In genomic region chr10:89954787-89955566, GRCh38 we compare ENCODE assay signal across 11 cellular contexts.
A peak's percentile ranks its signal among the peaks of the same experiment; 100 is the strongest.
DNase-seq lines count a peak whose midpoint lies in the region; ATAC-seq, FAIRE-seq and TF ChIP-seq lines count a peak whose summit lies in the region.
"Had no signal": no experiment of that assay in that cellular context is flagged by ENCODE, and none has a peak within 500 bp of the region (broad histone marks: within the 10 kb centered on the region; RNA-seq: fewer than 3 reads in every experiment).

No MANE protein-coding gene starts in this region.

- FAIRE-seq in small intestine (lab: Jason Lieb, UNC) = peak; percentile 83
- no peak for FAIRE-seq in GM19239 (lab: Jason Lieb, UNC)

- no peak overlapping the region for H2AFZ ChIP-seq in mammary epithelial cell (ENCODE audit: low read depth, low read length)

- H3K36me3 ChIP-seq in mammary epithelial cell (ENCODE audit: insufficient read depth, low read length) (no peaks in the 10 kb centered on the region), small intestine (ENCODE audit: control insufficient read depth in 2 of 2, insufficient read depth in 2 of 2, low read length in 2 of 2) (no peaks in the 10 kb centered on the region)

- no peak overlapping the region for H3K4me3 Mint-ChIP-seq in activated naive CD4-positive, alpha-beta T cell treated with anti-CD3 and anti-CD28 coated beads for 36 hours
- H3K4me3 Mint-ChIP-seq: activated naive CD8-positive, alpha-beta T cell treated with anti-CD3 and anti-CD28 coated beads for 36 hours; CD4-positive, alpha-beta memory T cell had no signal

- no peak overlapping the region for H3K4me2 ChIP-seq in mammary epithelial cell (ENCODE audit: insufficient read depth, low read depth, low read length)

- no TSS peak for BruUV-seq in mammary epithelial cell (replicated peaks; lab: Mats Ljungman, UMichigan)

- H3K36me3 Mint-ChIP-seq in activated naive CD4-positive, alpha-beta T cell treated with anti-CD3 and anti-CD28 coated beads for 36 hours (ENCODE audit: low read depth) = no peaks in the 10 kb centered on the region
- H3K36me3 Mint-ChIP-seq: activated naive CD8-positive, alpha-beta T cell treated with anti-CD3 and anti-CD28 coated beads for 36 hours; CD4-positive, alpha-beta memory T cell had no signal

- H3K27me3 ChIP-seq in mammary epithelial cell (ENCODE audit: insufficient read depth, low read length) (no peaks in the 10 kb centered on the region), small intestine (ENCODE audit: control insufficient read depth in 2 of 2, insufficient read depth in 2 of 2, low read length in 2 of 2) (no peaks in the 10 kb centered on the region)

- peaks cover 2% of the 10 kb centered on the region for H3K4me1 Mint-ChIP-seq in activated naive CD4-positive, alpha-beta T cell treated with anti-CD3 and anti-CD28 coated beads for 36 hours (ENCODE audit: low read depth)
- H3K4me1 Mint-ChIP-seq: activated naive CD8-positive, alpha-beta T cell treated with anti-CD3 and anti-CD28 coated beads for 36 hours; CD4-positive, alpha-beta memory T cell had no signal

- H3K27ac ChIP-seq in mammary epithelial cell (ENCODE audit: insufficient read depth, low read depth, low read length) = no peak overlapping the region
- H3K27ac ChIP-seq in small intestine (ENCODE audit: low read depth in 1 of 2, low read length in 1 of 2) = no peak overlapping the region

- peaks cover 10% of the 10 kb centered on the region for H3K27me3 Mint-ChIP-seq in activated naive CD4-positive, alpha-beta T cell treated with anti-CD3 and anti-CD28 coated beads for 36 hours (ENCODE audit: low read depth)

- H3K9me3 ChIP-seq in mammary epithelial cell (replicated peaks; ENCODE audit: insufficient read depth, low read length) (no peaks in the 10 kb centered on the region), small intestine (ENCODE audit: control insufficient read depth, low read depth) (no peaks in the 10 kb centered on the region)

- CTCF ChIA-PET in mammary epithelial cell (lab: Charles Lee; ENCODE audit: low non-redundant PET) = interaction anchor here (0.7 kb wide), 1 partner anchor 180 kb away, joined by 3 read pairs; no protein-coding TSS in a partner anchor
- CTCF ChIA-PET in activated naive CD4-positive, alpha-beta T cell treated with anti-CD3 and anti-CD28 coated beads for 36 hours (lab: Charles Lee) = interaction anchor here (0.6 to 1.6 kb wide), 2 partner anchors 10 to 193 kb away, joined by 3 read pairs; no protein-coding TSS in a partner anchor

- H3K79me2 ChIP-seq in mammary epithelial cell (ENCODE audit: insufficient read depth, low read length) = no peaks in the 10 kb centered on the region

- ATAC-seq in HG02763 (IDR thresholded peaks at IDR 0.05; ENCODE audit: unreplicated experiment) = no peak

- peak; percentile 30 to 39 for TF ChIP-seq CTCF in mammary epithelial cell (conservative IDR thresholded peaks at IDR 0.05 in 1 of 2, IDR thresholded peaks at IDR 0.05 in 1 of 2; ENCODE audit: extremely low read depth in 1 of 2, insufficient read depth in 1 of 2, low read depth in 1 of 2, low read length in 2 of 2)

- in situ Hi-C loops in mammary epithelial cell (cut with MboI; ENCODE audit: low sequenced_read_pairs in 2 of 2) = no loop called here

- H3K4me3 ChIP-seq in mammary epithelial cell (replicated peaks in 1 of 3; ENCODE audit: insufficient read depth in 1 of 3, low read depth in 2 of 3, low read length in 3 of 3) (no peak overlapping the region), small intestine (ENCODE audit: low read depth in 1 of 2, low read length in 2 of 2) (no peak overlapping the region)

- H4K20me1 ChIP-seq in mammary epithelial cell (ENCODE audit: insufficient read depth, low read length) = no peaks in the 10 kb centered on the region

- peak; percentile 4 for DNase-seq in NCI-H2196 (lab: John Stamatoyannopoulos, UW; ENCODE audit: unreplicated experiment)
- no peak for DNase-seq in NCI-H2196 treated with DMSO at 0.1 percent for 48 hours (lab: John Stamatoyannopoulos, UW; ENCODE audit: unreplicated experiment)
- DNase-seq in KG1 (lab: John Stamatoyannopoulos, UW) = peak; percentile 7
- DNase-seq in mammary epithelial cell = no peak
- DNase-seq in small intestine = no peak
- no peak for DNase-seq in activated naive CD4-positive, alpha-beta T cell treated with anti-CD3 and anti-CD28 coated beads for 36 hours
- no peak for DNase-seq in GM19239 (ENCODE audit: insufficient read length, low spot score)
- DNase-seq: activated naive CD8-positive, alpha-beta T cell treated with anti-CD3 and anti-CD28 coated beads for 36 hours; CD4-positive, alpha-beta memory T cell; stimulated activated naive CD4-positive, alpha-beta T cell had no signal

- dilution Hi-C loops in mammary epithelial cell (cut with HindIII; ENCODE audit: low sequenced_read_pairs) = no loop called here

- H3K4me1 ChIP-seq in mammary epithelial cell (ENCODE audit: insufficient read depth, low read length) = no peaks in the 10 kb centered on the region
- no peaks in the 10 kb centered on the region for H3K4me1 ChIP-seq in small intestine (ENCODE audit: control insufficient read depth in 2 of 2, insufficient read depth in 1 of 2, low read depth in 1 of 2, low read length in 1 of 2)

- H3K9ac ChIP-seq in mammary epithelial cell (ENCODE audit: insufficient read depth, low read length) = no peak overlapping the region

- H3K27ac Mint-ChIP-seq in activated naive CD4-positive, alpha-beta T cell treated with anti-CD3 and anti-CD28 coated beads for 36 hours = no peak overlapping the region
- H3K27ac Mint-ChIP-seq: activated naive CD8-positive, alpha-beta T cell treated with anti-CD3 and anti-CD28 coated beads for 36 hours; CD4-positive, alpha-beta memory T cell had no signal

- intact Hi-C loops in mammary epithelial cell (cut with micrococcal nuclease) = loop anchor here (1.0 to 2.0 kb wide), 2 partner anchors 162 to 184 kb away; no protein-coding TSS in a partner anchor
- intact Hi-C loops in activated naive CD4-positive, alpha-beta T cell treated with anti-CD3 and anti-CD28 coated beads for 36 hours (cut with micrococcal nuclease) = loop anchor here (1.0 to 10.0 kb wide), 7 partner anchors 148 to 916 kb away; partner anchors contain the start of gene RPP30

- no peaks in the 10 kb centered on the region for H3K9me3 Mint-ChIP-seq in activated naive CD4-positive, alpha-beta T cell treated with anti-CD3 and anti-CD28 coated beads for 36 hours
- H3K9me3 Mint-ChIP-seq: activated naive CD8-positive, alpha-beta T cell treated with anti-CD3 and anti-CD28 coated beads for 36 hours had no signal

Comparison
In these comparisons a context has a peak if more than half of its experiments do, and no peak if none do; other contexts are left out.
1. DNase-seq: peak in NCI-H2196 (single experiment) and KG1 (single experiment); none in NCI-H2196 treated with DMSO at 0.1 percent for 48 hours (single experiment), mammary epithelial cell (single experiment), small intestine (single experiment), activated naive CD4-positive, alpha-beta T cell treated with anti-CD3 and anti-CD28 coated beads for 36 hours (single experiment) and GM19239 (single experiment).